ENCODE assay signal across 11 cellular contexts in the genomic region with DNA sequence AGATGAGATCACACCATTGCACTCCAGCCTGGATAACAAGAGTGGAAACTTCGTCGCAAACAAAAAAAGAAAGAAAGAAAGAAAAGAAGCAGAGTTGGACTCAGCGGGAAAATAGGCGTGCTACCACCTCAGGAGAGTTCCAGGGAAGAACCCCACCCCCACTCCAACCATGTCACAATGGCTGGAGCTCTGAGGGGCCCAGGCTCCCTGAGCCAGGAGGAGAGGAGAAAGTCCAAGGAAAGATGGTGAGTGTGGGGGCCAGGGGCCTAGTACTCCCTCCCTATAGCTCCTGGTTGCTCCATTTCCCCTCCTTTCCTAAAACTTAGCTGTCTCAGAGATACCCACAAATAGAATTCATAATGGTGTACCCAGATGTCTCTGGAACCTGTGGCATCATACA. TPM values are rescaled to one million over a fixed set of nuclear protein-coding genes. Genes with fewer than 3 reads are reported as not detected.
DNase-seq lines count a peak whose midpoint lies in the region; ATAC-seq, FAIRE-seq and TF ChIP-seq lines count a peak whose summit lies in the region.
"Not testable (repeated sequence)": the region's sequence is repeated elsewhere in the genome, so short reads cannot be mapped to it uniquely, and the experiment has no call there.
"Had no signal": no experiment of that assay in that cellular context is flagged by ENCODE, and none has a peak within 500 bp of the region (broad histone marks: within the 10 kb centered on the region; RNA-seq: fewer than 3 reads in every experiment).

A gene (plus strand): TSS at position 172 of the 400 bp plus-strand sequence. CDS start 71 bp downstream, at position 243.

- not testable (repeated sequence) for H3K9me3 ChIP-seq in CD4-positive, CD25-positive, alpha-beta regulatory T cell (ENCODE audit: control insufficient read depth in 2 of 2, low read length in 2 of 2); MG63; astrocyte (ENCODE audit: insufficient read depth, low read depth, low read length); fibroblast of lung (ENCODE audit: control insufficient read depth, insufficient read depth, low read depth, low read length); trophoblast cell (ENCODE audit: insufficient read depth, low read depth, low read length); thyroid gland

- H3K79me1 ChIP-seq in mesendoderm (ENCODE audit: low read length), result peaks cover 16% of the 10 kb centered on the region
- peaks cover 32% of the 10 kb centered on the region for H3K79me1 ChIP-seq in trophoblast cell (ENCODE audit: low read length)

- peaks cover 10% of the 10 kb centered on the region for H3K27me3 Mint-ChIP-seq in CD4-positive, CD25-positive, alpha-beta regulatory T cell
- H3K27me3 Mint-ChIP-seq in activated CD4-positive, alpha-beta T cell treated with anti-CD3 and anti-CD28 coated beads for 36 hours; astrocyte (ENCODE audit: low read depth, unreplicated experiment): not testable (repeated sequence)

- H3K36me3 Mint-ChIP-seq in CD4-positive, CD25-positive, alpha-beta regulatory T cell; astrocyte (ENCODE audit: low read depth, unreplicated experiment): not testable (repeated sequence)
- H3K36me3 Mint-ChIP-seq in activated CD4-positive, alpha-beta T cell treated with anti-CD3 and anti-CD28 coated beads for 36 hours (ENCODE audit: low read depth), result peaks cover 19% of the 10 kb centered on the region

- H3K27ac Mint-ChIP-seq in CD4-positive, CD25-positive, alpha-beta regulatory T cell, result peak within 1 kb of the TSS; percentile 97 to 100 (median 98)
- peak within 1 kb of the TSS; percentile 100 for H3K27ac Mint-ChIP-seq in activated CD4-positive, alpha-beta T cell treated with anti-CD3 and anti-CD28 coated beads for 36 hours
- H3K27ac Mint-ChIP-seq in astrocyte (ENCODE audit: unreplicated experiment), result peak within 1 kb of the TSS; percentile 93

- H3K4me2 ChIP-seq in astrocyte (ENCODE audit: low read length) (peak within 1 kb of the TSS; percentile 96), fibroblast of lung (ENCODE audit: extremely low read depth, insufficient read depth, low read length) (peak within 1 kb of the TSS; percentile 93), trophoblast cell (ENCODE audit: low read length) (peak within 1 kb of the TSS; percentile 65)
- H3K4me2 ChIP-seq in mesendoderm (ENCODE audit: low read length), result not testable (repeated sequence)

- H3K4me1 Mint-ChIP-seq in CD4-positive, CD25-positive, alpha-beta regulatory T cell, result peaks cover 18 to 75% (median 59%) of the 10 kb centered on the region in 4 donors
- peaks cover 67% of the 10 kb centered on the region for H3K4me1 Mint-ChIP-seq in activated CD4-positive, alpha-beta T cell treated with anti-CD3 and anti-CD28 coated beads for 36 hours
- H3K4me1 Mint-ChIP-seq in astrocyte (ENCODE audit: low read depth, unreplicated experiment), result peaks cover 43% of the 10 kb centered on the region

- not testable (repeated sequence) for FAIRE-seq in astrocyte (lab: Jason Lieb, UNC)

- H3K4ac ChIP-seq in mesendoderm (ENCODE audit: low read depth, low read length); trophoblast cell (ENCODE audit: low read depth, low read length): not testable (repeated sequence)

- H2BK5ac ChIP-seq in mesendoderm (ENCODE audit: low read length); trophoblast cell (ENCODE audit: low read depth, low read length, poor library complexity): not testable (repeated sequence)

- H4K12ac ChIP-seq in trophoblast cell (ENCODE audit: low read depth, low read length), result not testable (repeated sequence)

- H4K5ac ChIP-seq in mesendoderm (ENCODE audit: low read length), result not testable (repeated sequence)

- not testable (repeated sequence) for H3K18ac ChIP-seq in mesendoderm (ENCODE audit: low read length); trophoblast cell (ENCODE audit: low read length)

- peak within 1 kb of the TSS; percentile 71 for H4K91ac ChIP-seq in trophoblast cell (ENCODE audit: low read depth, low read length)

- H3K4me3 ChIP-seq in CD4-positive, CD25-positive, alpha-beta regulatory T cell (ENCODE audit: low read depth, low read length), result peak within 1 kb of the TSS; percentile 73
- H3K4me3 ChIP-seq in MG63, result peak within 1 kb of the TSS; percentile 63; the same call in 1 of the 2 replicates
- H3K4me3 ChIP-seq in astrocyte (ENCODE audit: insufficient read depth, low read depth, low read length); mesendoderm (ENCODE audit: low read length); trophoblast cell (ENCODE audit: low read depth, low read length); thyroid gland (replicated peaks in 1 of 3): not testable (repeated sequence)
- H3K4me3 ChIP-seq in fibroblast of lung (replicated peaks in 1 of 4; ENCODE audit: control extremely low read depth in 1 of 4, insufficient read depth in 1 of 4, low read depth in 3 of 4, low read length in 4 of 4), result peak within 1 kb of the TSS in 1 of 4 experiments; percentile 70

- H3K27me3 ChIP-seq in CD4-positive, CD25-positive, alpha-beta regulatory T cell (ENCODE audit: control insufficient read depth, insufficient read depth, low read length); MG63; astrocyte (ENCODE audit: insufficient read depth, low read length); fibroblast of lung (ENCODE audit: control insufficient read depth, insufficient read depth, low read length); mesendoderm (ENCODE audit: insufficient read depth, low read length, poor library complexity); trophoblast cell (ENCODE audit: insufficient read depth, low read length); thyroid gland: not testable (repeated sequence)

- H3K4me1 ChIP-seq in CD4-positive, CD25-positive, alpha-beta regulatory T cell (ENCODE audit: control insufficient read depth, insufficient read depth, low read length, poor library complexity, severe bottlenecking), result peaks cover 58% of the 10 kb centered on the region
- H3K4me1 ChIP-seq in astrocyte (ENCODE audit: insufficient read depth, low read length) (peaks cover 44% of the 10 kb centered on the region), fibroblast of lung (ENCODE audit: control insufficient read depth, extremely low read depth, insufficient read depth, low read length) (peaks cover 25% of the 10 kb centered on the region), trophoblast cell (ENCODE audit: control insufficient read depth in 1 of 2, insufficient read depth in 2 of 2, low read length in 2 of 2) (peaks cover 38 to 43% of the 10 kb centered on the region in 2 experiments), thyroid gland (peaks cover 43 to 62% of the 10 kb centered on the region in 2 donors)
- H3K4me1 ChIP-seq in mesendoderm (ENCODE audit: control insufficient read depth, low read depth, low read length), result not testable (repeated sequence)

- H3K79me2 ChIP-seq in astrocyte (ENCODE audit: insufficient read depth, low read length) (peaks cover 54% of the 10 kb centered on the region), fibroblast of lung (ENCODE audit: control insufficient read depth, insufficient read depth, low read length) (peaks cover 56% of the 10 kb centered on the region), mesendoderm (ENCODE audit: control insufficient read depth, insufficient read depth, low read length) (peaks cover 24% of the 10 kb centered on the region), trophoblast cell (ENCODE audit: control insufficient read depth, insufficient read depth, low read length, poor library complexity) (peaks cover 32% of the 10 kb centered on the region)

- ATAC-seq in CD4-positive, CD25-positive, alpha-beta regulatory T cell (ENCODE audit: low read depth in 2 of 2); activated CD4-positive, alpha-beta T cell treated with anti-CD3 and anti-CD28 coated beads for 36 hours: not testable (repeated sequence)

- H4K20me1 ChIP-seq in astrocyte (ENCODE audit: insufficient read depth, low read length), result peaks cover 38% of the 10 kb centered on the region
- not testable (repeated sequence) for H4K20me1 ChIP-seq in fibroblast of lung (ENCODE audit: control insufficient read depth, extremely low read depth, insufficient read depth, low read length)

- intact Hi-C loops in activated CD4-positive, alpha-beta T cell treated with anti-CD3 and anti-CD28 coated beads for 36 hours (cut with DNase I, micrococcal nuclease), result loop anchor here (5.0 to 10.0 kb wide), 5 partner anchors 229 to 901 kb away; a partner anchor contains a TSS
- intact Hi-C loops in thyroid gland (cut with DNase I), result loop anchor here (10.0 kb wide), 1 partner anchor 126 kb away; a partner anchor contains a TSS

- H2BK12ac ChIP-seq in trophoblast cell (ENCODE audit: low read length), result not testable (repeated sequence)

- CTCF ChIA-PET in activated CD4-positive, alpha-beta T cell treated with anti-CD3 and anti-CD28 coated beads for 36 hours (lab: Charles Lee), result interaction anchor here (0.6 to 3.4 kb wide), 4 partner anchors 37 to 147 kb away, joined by 3 to 16 read pairs (median 4); no protein-coding TSS in a partner anchor

- POLR2A ChIA-PET in activated CD4-positive, alpha-beta T cell treated with anti-CD3 and anti-CD28 coated beads for 36 hours (lab: Charles Lee), result interaction anchor here (0.6 to 0.7 kb wide), 4 partner anchors 10 to 692 kb away, joined by 3 to 4 read pairs (median 3); no protein-coding TSS in a partner anchor

- H2BK120ac ChIP-seq in mesendoderm (ENCODE audit: low read depth, low read length); trophoblast cell (ENCODE audit: insufficient read depth, low read length, poor library complexity): not testable (repeated sequence)

- DNase-seq in CD4-positive, CD25-positive, alpha-beta regulatory T cell; MG63; activated CD4-positive, alpha-beta T cell treated with anti-CD3 and anti-CD28 coated beads for 36 hours; astrocyte (ENCODE audit: low read depth); fibroblast of lung (ENCODE audit: low read depth in 2 of 2); mesendoderm; trophoblast cell; thyroid gland: not testable (repeated sequence)

- peak within 1 kb of the TSS; percentile 89 to 99 (median 96) for H3K4me3 Mint-ChIP-seq in CD4-positive, CD25-positive, alpha-beta regulatory T cell
- peak within 1 kb of the TSS; percentile 87 for H3K4me3 Mint-ChIP-seq in activated CD4-positive, alpha-beta T cell treated with anti-CD3 and anti-CD28 coated beads for 36 hours
- peak within 1 kb of the TSS; percentile 93 for H3K4me3 Mint-ChIP-seq in astrocyte (ENCODE audit: unreplicated experiment)

- peak within 1 kb of the TSS; percentile 100 for H3K27ac ChIP-seq in CD4-positive, CD25-positive, alpha-beta regulatory T cell (ENCODE audit: insufficient read depth, low read length, poor library complexity, severe bottlenecking)
- not testable (repeated sequence) for H3K27ac ChIP-seq in astrocyte (ENCODE audit: low read depth, low read length); mesendoderm (ENCODE audit: low read depth, low read length); trophoblast cell (ENCODE audit: low read depth, low read length)
- H3K27ac ChIP-seq in fibroblast of lung (ENCODE audit: insufficient read depth, low read length), result peak within 1 kb of the TSS; percentile 91
- H3K27ac ChIP-seq in thyroid gland, result peak within 1 kb of the TSS; percentile 100

- peak within 1 kb of the TSS; percentile 86 for H3K9ac ChIP-seq in astrocyte (ENCODE audit: low read length)
- H3K9ac ChIP-seq in fibroblast of lung (ENCODE audit: insufficient read depth, low read length); mesendoderm (ENCODE audit: low read length); trophoblast cell (ENCODE audit: low read length): not testable (repeated sequence)

- WGBS in mesendoderm (ENCODE audit: extremely low coverage, insufficient coverage, low lambda C conversion rate), result no CpG with 5 or more reads among the region's 4 CpGs
- no CpG with 5 or more reads among the region's 4 CpGs for WGBS in trophoblast cell (ENCODE audit: extremely low coverage, insufficient coverage, insufficient read length)
- WGBS in thyroid gland, 2 donors, result 87 to 91% methylated on average over 4 of the region's 4 CpGs

- H3K9me3 Mint-ChIP-seq in CD4-positive, CD25-positive, alpha-beta regulatory T cell; activated CD4-positive, alpha-beta T cell treated with anti-CD3 and anti-CD28 coated beads for 36 hours (ENCODE audit: low read depth); astrocyte (ENCODE audit: unreplicated experiment): not testable (repeated sequence)

- not testable (repeated sequence) for TF ChIP-seq POLR2A in thyroid gland (IDR thresholded peaks at IDR 0.05)

- H3K14ac ChIP-seq in trophoblast cell (ENCODE audit: low read length), result not testable (repeated sequence)

- H3K36me3 ChIP-seq in CD4-positive, CD25-positive, alpha-beta regulatory T cell (ENCODE audit: control insufficient read depth, insufficient read depth, low read length); MG63; astrocyte (ENCODE audit: insufficient read depth, low read length); fibroblast of lung (ENCODE audit: control insufficient read depth, insufficient read depth, low read length); mesendoderm (ENCODE audit: control insufficient read depth, insufficient read depth, low read length); trophoblast cell (ENCODE audit: control insufficient read depth in 1 of 2, insufficient read depth in 2 of 2, low read length in 2 of 2); thyroid gland: not testable (repeated sequence)

- H3K56ac ChIP-seq in mesendoderm (ENCODE audit: low read length), result peak within 1 kb of the TSS; percentile 81

- not testable (repeated sequence) for H2BK15ac ChIP-seq in mesendoderm (replicated peaks; ENCODE audit: low read depth)

- H2AK5ac ChIP-seq in mesendoderm (ENCODE audit: low read length); trophoblast cell (ENCODE audit: low read length): not testable (repeated sequence)

- not testable (repeated sequence) for H3K23ac ChIP-seq in mesendoderm (ENCODE audit: low read length); trophoblast cell (ENCODE audit: low read length)

- TF ChIP-seq CTCF in astrocyte (IDR thresholded peaks at IDR 0.05; ENCODE audit: insufficient read depth, low read depth, low read length); fibroblast of lung (conservative IDR thresholded peaks at IDR 0.05 in 1 of 2, IDR thresholded peaks at IDR 0.05 in 1 of 2; ENCODE audit: low read depth in 1 of 2, low read length in 2 of 2); thyroid gland (IDR thresholded peaks at IDR 0.05): not testable (repeated sequence)

- H4K8ac ChIP-seq in mesendoderm (ENCODE audit: low read depth, low read length); trophoblast cell (ENCODE audit: low read depth, low read length): not testable (repeated sequence)

- not testable (repeated sequence) for H2AFZ ChIP-seq in astrocyte (ENCODE audit: low read depth, low read length); fibroblast of lung (ENCODE audit: low read length); trophoblast cell (ENCODE audit: insufficient read depth, low read length, poor library complexity)

RNA-seq across cellular contexts. Expression of the gene that starts here (rescaled TPM):
- total RNA-seq in CD4-positive, CD25-positive, alpha-beta regulatory T cell, result not detected
- polyA plus RNA-seq in CD4-positive, CD25-positive, alpha-beta regulatory T cell, result not detected
- not detected in 2 replicates for total RNA-seq in MG63 (2014; rRNA removed; shearing (Covaris generic); ENCODE audit: low replicate concordance)
- not detected for total RNA-seq in activated CD4-positive, alpha-beta T cell treated with anti-CD3 and anti-CD28 coated beads for 36 hours
- not detected in 2 replicates for total RNA-seq in astrocyte
- total RNA-seq in fibroblast of lung, result not detected in 2 replicates
- not detected in 2 replicates for polyA plus RNA-seq in fibroblast of lung
- not detected in 2 replicates for polyA plus RNA-seq in fibroblast of lung (2012)
- polyA minus RNA-seq in fibroblast of lung (ENCODE audit: low replicate concordance), result not detected in 2 replicates
- polyA plus RNA-seq in mesendoderm (2013, experiment 1 of 2), result not detected
- not detected for polyA plus RNA-seq in mesendoderm (2013, experiment 2 of 2)
- polyA plus RNA-seq in trophoblast cell (2013), result not detected in 2 replicates
- total RNA-seq in thyroid gland, result not detected
- total RNA-seq: lung microvascular endothelial cell, NCI-H460 had no signal
- polyA plus RNA-seq: BJ had no signal
